Comparison of ENCODE assay signal across 1 cellular context in genomic region chr2:219626540-219626939, GRCh38.
TF ChIP-seq lines count a peak whose summit lies in the region.

No MANE protein-coding gene starts in this region.

TF ChIP-seq in H1, 55 proteins besides CTCF, POLR2A, EP300 and RAD21:
- no peak for TF ChIP-seq SP1 (IDR thresholded peaks at IDR 0.05; ENCODE audit: low read depth, low read length)
- TF ChIP-seq NRF1 (IDR thresholded peaks at IDR 0.05; ENCODE audit: low read depth, low read length) = no peak
- TF ChIP-seq CBX8 (IDR thresholded peaks at IDR 0.05; ENCODE audit: borderline replicate concordance, low read depth, low read length) = no peak
- TF ChIP-seq BACH1 (IDR thresholded peaks at IDR 0.05; ENCODE audit: low read length) = no peak
- TF ChIP-seq TBP (IDR thresholded peaks at IDR 0.05; ENCODE audit: low read depth, low read length) = no peak
- no peak for TF ChIP-seq E2F6 (IDR thresholded peaks at IDR 0.05)
- TF ChIP-seq SAP30 (IDR thresholded peaks at IDR 0.05; ENCODE audit: insufficient read depth, insufficient replicate concordance, low read length) = no peak
- TF ChIP-seq, protein P1, sequence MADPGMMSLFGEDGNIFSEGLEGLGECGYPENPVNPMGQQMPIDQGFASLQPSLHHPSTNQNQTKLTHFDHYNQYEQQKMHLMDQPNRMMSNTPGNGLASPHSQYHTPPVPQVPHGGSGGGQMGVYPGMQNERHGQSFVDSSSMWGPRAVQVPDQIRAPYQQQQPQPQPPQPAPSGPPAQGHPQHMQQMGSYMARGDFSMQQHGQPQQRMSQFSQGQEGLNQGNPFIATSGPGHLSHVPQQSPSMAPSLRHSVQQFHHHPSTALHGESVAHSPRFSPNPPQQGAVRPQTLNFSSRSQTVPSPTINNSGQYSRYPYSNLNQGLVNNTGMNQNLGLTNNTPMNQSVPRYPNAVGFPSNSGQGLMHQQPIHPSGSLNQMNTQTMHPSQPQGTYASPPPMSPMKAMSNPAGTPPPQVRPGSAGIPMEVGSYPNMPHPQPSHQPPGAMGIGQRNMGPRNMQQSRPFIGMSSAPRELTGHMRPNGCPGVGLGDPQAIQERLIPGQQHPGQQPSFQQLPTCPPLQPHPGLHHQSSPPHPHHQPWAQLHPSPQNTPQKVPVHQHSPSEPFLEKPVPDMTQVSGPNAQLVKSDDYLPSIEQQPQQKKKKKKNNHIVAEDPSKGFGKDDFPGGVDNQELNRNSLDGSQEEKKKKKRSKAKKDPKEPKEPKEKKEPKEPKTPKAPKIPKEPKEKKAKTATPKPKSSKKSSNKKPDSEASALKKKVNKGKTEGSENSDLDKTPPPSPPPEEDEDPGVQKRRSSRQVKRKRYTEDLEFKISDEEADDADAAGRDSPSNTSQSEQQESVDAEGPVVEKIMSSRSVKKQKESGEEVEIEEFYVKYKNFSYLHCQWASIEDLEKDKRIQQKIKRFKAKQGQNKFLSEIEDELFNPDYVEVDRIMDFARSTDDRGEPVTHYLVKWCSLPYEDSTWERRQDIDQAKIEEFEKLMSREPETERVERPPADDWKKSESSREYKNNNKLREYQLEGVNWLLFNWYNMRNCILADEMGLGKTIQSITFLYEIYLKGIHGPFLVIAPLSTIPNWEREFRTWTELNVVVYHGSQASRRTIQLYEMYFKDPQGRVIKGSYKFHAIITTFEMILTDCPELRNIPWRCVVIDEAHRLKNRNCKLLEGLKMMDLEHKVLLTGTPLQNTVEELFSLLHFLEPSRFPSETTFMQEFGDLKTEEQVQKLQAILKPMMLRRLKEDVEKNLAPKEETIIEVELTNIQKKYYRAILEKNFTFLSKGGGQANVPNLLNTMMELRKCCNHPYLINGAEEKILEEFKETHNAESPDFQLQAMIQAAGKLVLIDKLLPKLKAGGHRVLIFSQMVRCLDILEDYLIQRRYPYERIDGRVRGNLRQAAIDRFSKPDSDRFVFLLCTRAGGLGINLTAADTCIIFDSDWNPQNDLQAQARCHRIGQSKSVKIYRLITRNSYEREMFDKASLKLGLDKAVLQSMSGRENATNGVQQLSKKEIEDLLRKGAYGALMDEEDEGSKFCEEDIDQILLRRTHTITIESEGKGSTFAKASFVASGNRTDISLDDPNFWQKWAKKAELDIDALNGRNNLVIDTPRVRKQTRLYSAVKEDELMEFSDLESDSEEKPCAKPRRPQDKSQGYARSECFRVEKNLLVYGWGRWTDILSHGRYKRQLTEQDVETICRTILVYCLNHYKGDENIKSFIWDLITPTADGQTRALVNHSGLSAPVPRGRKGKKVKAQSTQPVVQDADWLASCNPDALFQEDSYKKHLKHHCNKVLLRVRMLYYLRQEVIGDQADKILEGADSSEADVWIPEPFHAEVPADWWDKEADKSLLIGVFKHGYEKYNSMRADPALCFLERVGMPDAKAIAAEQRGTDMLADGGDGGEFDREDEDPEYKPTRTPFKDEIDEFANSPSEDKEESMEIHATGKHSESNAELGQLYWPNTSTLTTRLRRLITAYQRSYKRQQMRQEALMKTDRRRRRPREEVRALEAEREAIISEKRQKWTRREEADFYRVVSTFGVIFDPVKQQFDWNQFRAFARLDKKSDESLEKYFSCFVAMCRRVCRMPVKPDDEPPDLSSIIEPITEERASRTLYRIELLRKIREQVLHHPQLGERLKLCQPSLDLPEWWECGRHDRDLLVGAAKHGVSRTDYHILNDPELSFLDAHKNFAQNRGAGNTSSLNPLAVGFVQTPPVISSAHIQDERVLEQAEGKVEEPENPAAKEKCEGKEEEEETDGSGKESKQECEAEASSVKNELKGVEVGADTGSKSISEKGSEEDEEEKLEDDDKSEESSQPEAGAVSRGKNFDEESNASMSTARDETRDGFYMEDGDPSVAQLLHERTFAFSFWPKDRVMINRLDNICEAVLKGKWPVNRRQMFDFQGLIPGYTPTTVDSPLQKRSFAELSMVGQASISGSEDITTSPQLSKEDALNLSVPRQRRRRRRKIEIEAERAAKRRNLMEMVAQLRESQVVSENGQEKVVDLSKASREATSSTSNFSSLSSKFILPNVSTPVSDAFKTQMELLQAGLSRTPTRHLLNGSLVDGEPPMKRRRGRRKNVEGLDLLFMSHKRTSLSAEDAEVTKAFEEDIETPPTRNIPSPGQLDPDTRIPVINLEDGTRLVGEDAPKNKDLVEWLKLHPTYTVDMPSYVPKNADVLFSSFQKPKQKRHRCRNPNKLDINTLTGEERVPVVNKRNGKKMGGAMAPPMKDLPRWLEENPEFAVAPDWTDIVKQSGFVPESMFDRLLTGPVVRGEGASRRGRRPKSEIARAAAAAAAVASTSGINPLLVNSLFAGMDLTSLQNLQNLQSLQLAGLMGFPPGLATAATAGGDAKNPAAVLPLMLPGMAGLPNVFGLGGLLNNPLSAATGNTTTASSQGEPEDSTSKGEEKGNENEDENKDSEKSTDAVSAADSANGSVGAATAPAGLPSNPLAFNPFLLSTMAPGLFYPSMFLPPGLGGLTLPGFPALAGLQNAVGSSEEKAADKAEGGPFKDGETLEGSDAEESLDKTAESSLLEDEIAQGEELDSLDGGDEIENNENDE (IDR thresholded peaks at IDR 0.05; ENCODE audit: insufficient replicate concordance, low read length) = no peak
- TF ChIP-seq TAF1 (IDR thresholded peaks at IDR 0.05; ENCODE audit: low read depth, low read length) = no peak
- TF ChIP-seq YY1 (IDR thresholded peaks at IDR 0.05; ENCODE audit: low read depth, low read length) = no peak
- TF ChIP-seq SIN3A (conservative IDR thresholded peaks at IDR 0.05 in 1 of 2, IDR thresholded peaks at IDR 0.05 in 1 of 2; ENCODE audit: low read depth in 1 of 2, low read length in 2 of 2) = no peak
- no peak for TF ChIP-seq HDAC2 (IDR thresholded peaks at IDR 0.05; ENCODE audit: borderline replicate concordance in 1 of 2, low read depth in 2 of 2, low read length in 2 of 2)
